32 cellular contexts compared by ENCODE assay signal in genomic region chr3:4525555-4526238, GRCh38. TPM values are rescaled to one million over a fixed set of nuclear protein-coding genes. Genes with fewer than 3 reads are reported as not detected.
A peak's percentile ranks its signal among the peaks of the same experiment; 100 is the strongest.
DNase-seq lines count a peak whose midpoint lies in the region; ATAC-seq and TF ChIP-seq lines count a peak whose summit lies in the region.
"Had no signal": no experiment of that assay in that cellular context is flagged by ENCODE, and none has a peak within 500 bp of the region (broad histone marks: within the 10 kb centered on the region; RNA-seq: fewer than 3 reads in every experiment).

No MANE protein-coding gene starts in this region.

- H3K27ac Mint-ChIP-seq in stimulated activated effector memory CD8-positive, alpha-beta T cell treated with anti-CD3 and anti-CD28 coated beads, Interleukin-12 subunit alpha, Interleukin-12 subunit beta, amount 100 ng/mL, for 72 hours, result peak overlapping the region; percentile 26
- H3K27ac Mint-ChIP-seq in MCF 10A (ENCODE audit: low read depth, unreplicated experiment), result no peak overlapping the region
- H3K27ac Mint-ChIP-seq: activated naive CD4-positive, alpha-beta T cell treated with anti-CD3 and anti-CD28 coated beads, Interleukin-2, amount 50 U/mL, for 72 hours; endodermal cell; naive thymus-derived CD4-positive, alpha-beta T cell; progenitor cell of endocrine pancreas; T-helper 2 cell treated with Interferon-gamma antibody and Interleukin-4, amounts not matched to agents 5 μg/mL and 100 μg/mL, for 36 hours had no signal

- intact Hi-C loops in MCF 10A (cut with micrococcal nuclease), result no loop called here

- TF ChIP-seq CTCF in VCaP (conservative IDR thresholded peaks at IDR 0.05) (no peak), MCF 10A (IDR thresholded peaks at IDR 0.05; ENCODE audit: unreplicated experiment) (no peak)

- CTCF ChIA-PET in MCF 10A (lab: Yijun Ruan, JAX), result interaction anchor here (1.3 kb wide), 1 partner anchor 109 kb away, joined by 3 read pairs; no protein-coding TSS in a partner anchor

- BruUV-seq in MCF 10A (replicated peaks; lab: Mats Ljungman, UMichigan), result no TSS peak

- POLR2A ChIA-PET in MCF 10A (lab: Yijun Ruan, JAX), result interaction anchor here (2.1 kb wide), 1 partner anchor 32 kb away, joined by 14 read pairs; the partner anchor contains the start of gene ITPR1

- peaks cover 9% of the 10 kb centered on the region for H3K4me1 Mint-ChIP-seq in stimulated activated effector memory CD8-positive, alpha-beta T cell treated with anti-CD3 and anti-CD28 coated beads, Interleukin-12 subunit alpha, Interleukin-12 subunit beta, amount 100 ng/mL, for 72 hours
- no peaks in the 10 kb centered on the region for H3K4me1 Mint-ChIP-seq in MCF 10A (ENCODE audit: insufficient read depth, unreplicated experiment)

- H3K27ac ChIP-seq in VCaP, result peak overlapping the region; percentile 61; the same call in 1 of the 2 replicates
- H3K27ac ChIP-seq: brain microvascular endothelial cell, C4-2B, right lobe of liver, spleen had no signal

- ATAC-seq in stimulated activated effector memory CD8-positive, alpha-beta T cell treated with anti-CD3 and anti-CD28 coated beads, Interleukin-12 subunit alpha, Interleukin-12 subunit beta, amount 100 ng/mL, for 72 hours, result no peak
- no peak for ATAC-seq in GM19324 (IDR thresholded peaks at IDR 0.05; ENCODE audit: low FRiP score, unreplicated experiment)
- ATAC-seq: activated naive CD4-positive, alpha-beta T cell treated with anti-CD3 and anti-CD28 coated beads, Interleukin-2, amount 50 U/mL, for 72 hours; esophagus mucosa; naive thymus-derived CD4-positive, alpha-beta T cell; PC-3 had no signal

- H3K36me3 Mint-ChIP-seq in stimulated activated effector memory CD8-positive, alpha-beta T cell treated with anti-CD3 and anti-CD28 coated beads, Interleukin-12 subunit alpha, Interleukin-12 subunit beta, amount 100 ng/mL, for 72 hours, result peaks cover 39% of the 10 kb centered on the region
- H3K36me3 Mint-ChIP-seq in MCF 10A (ENCODE audit: insufficient read depth, unreplicated experiment), result no peaks in the 10 kb centered on the region

- H3K4me3 Mint-ChIP-seq in stimulated activated effector memory CD8-positive, alpha-beta T cell treated with anti-CD3 and anti-CD28 coated beads, Interleukin-12 subunit alpha, Interleukin-12 subunit beta, amount 100 ng/mL, for 72 hours, result no peak overlapping the region
- no peak overlapping the region for H3K4me3 Mint-ChIP-seq in MCF 10A (ENCODE audit: unreplicated experiment)
- H3K4me3 Mint-ChIP-seq: endodermal cell; naive thymus-derived CD4-positive, alpha-beta T cell; T-helper 2 cell treated with Interferon-gamma antibody and Interleukin-4, amounts not matched to agents 5 μg/mL and 100 μg/mL, for 36 hours had no signal

- H3K9me3 Mint-ChIP-seq in stimulated activated effector memory CD8-positive, alpha-beta T cell treated with anti-CD3 and anti-CD28 coated beads, Interleukin-12 subunit alpha, Interleukin-12 subunit beta, amount 100 ng/mL, for 72 hours, result no peaks in the 10 kb centered on the region
- no peaks in the 10 kb centered on the region for H3K9me3 Mint-ChIP-seq in MCF 10A (ENCODE audit: unreplicated experiment)
- H3K9me3 Mint-ChIP-seq: activated naive CD4-positive, alpha-beta T cell treated with anti-CD3 and anti-CD28 coated beads, Interleukin-2, amount 50 U/mL, for 72 hours; endodermal cell; T-helper 2 cell treated with Interferon-gamma antibody and Interleukin-4, amounts not matched to agents 5 μg/mL and 100 μg/mL, for 36 hours had no signal

- DNase-seq in CD1c-positive myeloid dendritic cell (ENCODE audit: extremely low spot score) (peak; percentile 36), NOMO-1 (lab: John Stamatoyannopoulos, UW; ENCODE audit: unreplicated experiment in 2 of 2) (peak; percentile 74 to 78), NCI-H524 treated with DMSO at 0.1 percent for 48 hours (lab: John Stamatoyannopoulos, UW) (no peak), NCI-H510A (lab: John Stamatoyannopoulos, UW) (no peak), MCF 10A (ENCODE audit: unreplicated experiment) (no peak)
- DNase-seq in stimulated activated effector memory CD8-positive, alpha-beta T cell treated with anti-CD3 and anti-CD28 coated beads, Interleukin-12 subunit alpha, Interleukin-12 subunit beta, amount 100 ng/mL, for 72 hours (ENCODE audit: low spot score in 2 of 2), result no peak
- DNase-seq: activated CD4-positive, alpha-beta T cell treated with anti-CD3 and anti-CD28 coated beads for 48 hours; activated effector memory CD4-positive, alpha-beta T cell treated with Interleukin-2 at 50 U/mL for 16 hours; amygdala; brain microvascular endothelial cell; cerebellar nuclear complex; dermis blood vessel endothelial cell; endodermal cell; islet precursor cell; KBM-7; left ventricle myocardium inferior; MM.1S; naive thymus-derived CD4-positive, alpha-beta T cell; NCI-H146; NCI-H774; PC-3; right lobe of liver; spleen; stimulated activated CD8-positive, alpha-beta memory T cell treated with anti-CD3 and anti-CD28 coated beads, Interleukin-4, amount 100 ng/mL, for 48 hours; tibial artery had no signal

- no peaks in the 10 kb centered on the region for H3K27me3 Mint-ChIP-seq in MCF 10A (ENCODE audit: insufficient read depth, unreplicated experiment)
- H3K27me3 Mint-ChIP-seq: naive thymus-derived CD4-positive, alpha-beta T cell; progenitor cell of endocrine pancreas had no signal

RNA-seq across cellular contexts. Expression of gene ITPR1, which starts 32.5 kb away (rescaled TPM):
- total RNA-seq in MCF 10A (2022), result 7.5 and 14.3 TPM in 2 replicates

RNA-seq across cellular contexts. Expression of gene SUMF1, which starts 58.6 kb away (rescaled TPM):
- total RNA-seq in MCF 10A (2022), result 11.8 and 18.9 TPM in 2 replicates

Comparison
In these comparisons a context has a peak if more than half of its experiments do, and no peak if none do; other contexts are left out.
1. DNase-seq: peak in CD1c-positive myeloid dendritic cell (single experiment) and NOMO-1 (2 of 2); none in stimulated activated effector memory CD8-positive, alpha-beta T cell treated with anti-CD3 and anti-CD28 coated beads, Interleukin-12 subunit alpha, Interleukin-12 subunit beta, amount 100 ng/mL, for 72 hours (0 of 2), NCI-H524 treated with DMSO at 0.1 percent for 48 hours (single experiment), NCI-H510A (single experiment) and MCF 10A (single experiment).